Comparison of ENCODE assay signal across 26 cellular contexts in genomic region chr9:116042321-116042720, GRCh38.
"Had no signal": no experiment of that assay in that cellular context is flagged by ENCODE, and none has a peak within 500 bp of the region (broad histone marks: within the 10 kb centered on the region; RNA-seq: fewer than 3 reads in every experiment).

No MANE protein-coding gene starts in this region.

- DNase-seq: heart right ventricle; islet precursor cell; mesendoderm; naive B cell; natural killer cell; nephron progenitor cell; pancreas; posterior cingulate gyrus; retina; right lobe of liver; stimulated activated CD4-positive, alpha-beta T cell treated with anti-CD3 and anti-CD28 coated beads, Interleukin-1b, Interleukin-23, amount 100 ng/mL, for 48 hours; stimulated activated CD4-positive, alpha-beta T cell treated with anti-CD3 and anti-CD28 coated beads, Interleukin-4, amount 100 ng/mL, for 1 hour; stimulated activated naive B cell treated with anti-CD40 and anti-IgM and Interleukin-4, amounts not matched to agents 10 μg/mL and 1 μg/mL and 100 μg/mL, for 72 hours; stimulated activated naive CD8-positive, alpha-beta T cell treated with anti-CD3 and anti-CD28 coated beads, Interleukin-15, Interleukin-2, amounts not matched to agents 100 U/mL and 50 U/mL, for 24 hours; stomach; testis; thyroid gland; transverse colon; upper lobe of right lung had no signal

- ATAC-seq: left lobe of liver; natural killer cell; pancreas; right lobe of liver; stimulated activated naive B cell treated with anti-CD40 and anti-IgM and Interleukin-4, amounts not matched to agents 10 μg/mL and 1 μg/mL and 100 μg/mL, for 72 hours; stimulated activated naive CD8-positive, alpha-beta T cell treated with anti-CD3 and anti-CD28 coated beads, Interleukin-15, Interleukin-2, amounts not matched to agents 100 U/mL and 50 U/mL, for 24 hours; upper lobe of right lung had no signal

- H3K27me3 ChIP-seq: heart right ventricle, hepatocyte, neural progenitor cell, neutrophil, pancreas, right lobe of liver, stomach, testis, thyroid gland, transverse colon, upper lobe of right lung had no signal

- H3K9me3 ChIP-seq: neutrophil, pancreas, prostate gland, right lobe of liver, testis, thyroid gland, transverse colon, upper lobe of right lung had no signal

- H3K4me1 ChIP-seq: heart right ventricle, neural progenitor cell, pancreas, prostate gland, right lobe of liver, stomach, testis, thyroid gland, transverse colon, upper lobe of right lung had no signal

- H3K4me3 ChIP-seq: heart right ventricle, hepatocyte, lung, neural progenitor cell, pancreas, prostate gland, right lobe of liver, smooth muscle cell, stomach, testis, thyroid gland, transverse colon, upper lobe of right lung had no signal

- H3K36me3 ChIP-seq: heart right ventricle, neural progenitor cell, neutrophil, pancreas, prostate gland, right lobe of liver, stomach, thyroid gland, transverse colon, upper lobe of right lung had no signal

- H3K27ac ChIP-seq: heart right ventricle, hepatocyte, neural progenitor cell, neutrophil, pancreas, prostate gland, right lobe of liver, stomach, testis, thyroid gland, transverse colon, upper lobe of right lung had no signal
